In genomic region chr2:19801367-19802087, GRCh38 we compare ENCODE assay signal across 1 cellular context.
TF ChIP-seq lines count a peak whose summit lies in the region.

No MANE protein-coding gene starts in this region.

TF ChIP-seq in HepG2, 621 proteins besides CTCF, POLR2A, EP300 and RAD21 (continued from another document):
- TF ChIP-seq CREBL2 (CRISPR knock-in tag; IDR thresholded peaks at IDR 0.05; ENCODE audit: borderline replicate concordance), result no peak
- no peak for TF ChIP-seq HHEX (CRISPR knock-in tag; IDR thresholded peaks at IDR 0.05)
- TF ChIP-seq TAF15 (IDR thresholded peaks at IDR 0.05; ENCODE audit: low read depth, low read length, poor library complexity, severe bottlenecking), result no peak
- TF ChIP-seq MIER3 (CRISPR knock-in tag; IDR thresholded peaks at IDR 0.05; ENCODE audit: borderline replicate concordance), result no peak
- no peak for TF ChIP-seq NFAT5 (CRISPR knock-in tag; IDR thresholded peaks at IDR 0.05)
- TF ChIP-seq ZNF510 (CRISPR knock-in tag; IDR thresholded peaks at IDR 0.05; ENCODE audit: low read depth), result no peak
- TF ChIP-seq THAP9 (CRISPR knock-in tag; IDR thresholded peaks at IDR 0.05; ENCODE audit: borderline replicate concordance), result no peak
TF ChIP-seq in HepG2: peak in this region for 3.
